21 cellular contexts compared by ENCODE assay signal in the genomic region with DNA sequence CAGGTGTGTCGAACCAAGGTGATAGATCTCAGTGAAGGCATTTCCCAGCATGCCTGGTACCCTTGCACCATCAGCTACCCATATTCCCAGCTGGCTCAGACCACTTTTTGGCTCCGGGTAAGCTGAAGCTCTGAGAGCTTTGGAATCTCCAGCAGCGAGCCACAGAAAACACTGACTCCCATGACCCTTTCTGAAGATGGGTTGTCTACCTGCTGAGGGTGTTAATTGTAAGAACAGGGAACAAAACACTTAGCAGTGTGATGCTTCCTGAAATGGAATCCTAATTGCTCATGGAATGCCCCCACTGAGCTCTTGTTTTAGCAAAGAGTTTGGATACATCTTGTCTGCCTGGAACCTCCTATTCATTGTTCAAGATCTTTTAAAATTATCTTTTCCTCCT.
"Had no signal": no experiment of that assay in that cellular context is flagged by ENCODE, and none has a peak within 500 bp of the region (broad histone marks: within the 10 kb centered on the region; RNA-seq: fewer than 3 reads in every experiment).

No MANE protein-coding gene starts in this region.

- H3K9me3 ChIP-seq: SJSA1 had no signal

- H3K27ac ChIP-seq: HL-60, SJSA1, SK-N-MC had no signal

- DNase-seq: KBM-7, MV-4-11, NCI-H1048, NCI-H1105, NCI-H1417, NCI-H1436 treated with DMSO at 0.1 percent for 48 hours, NCI-H1694, NCI-H187 treated with DMSO at 0.1 percent for 48 hours, NCI-H2029 treated with DMSO at 0.1 percent for 48 hours, NCI-H2171 treated with DMSO at 0.1 percent for 48 hours, NCI-H345, NCI-H446 treated with DMSO at 0.1 percent for 48 hours, NCI-H510A treated with DMSO at 0.1 percent for 48 hours, NCI-H526, NCI-H774, Right ventricle myocardium superior, RPMI8226, SIG-M5 had no signal

- H3K27me3 ChIP-seq: SJSA1 had no signal

- H3K4me3 ChIP-seq: SJSA1, SK-N-MC had no signal
